ENCODE assay signal across 1 cellular context in genomic region chr14:20666400-20666961, GRCh38.
TF ChIP-seq lines count a peak whose summit lies in the region.

No MANE protein-coding gene starts in this region.

TF ChIP-seq in SK-N-SH, 30 proteins besides CTCF, POLR2A, EP300 and RAD21:
- TF ChIP-seq ELF1 (IDR thresholded peaks at IDR 0.05) = peak; percentile 50; the same call in 1 of the 2 replicates
